ENCODE assay signal across 8 cellular contexts in the genomic region with DNA sequence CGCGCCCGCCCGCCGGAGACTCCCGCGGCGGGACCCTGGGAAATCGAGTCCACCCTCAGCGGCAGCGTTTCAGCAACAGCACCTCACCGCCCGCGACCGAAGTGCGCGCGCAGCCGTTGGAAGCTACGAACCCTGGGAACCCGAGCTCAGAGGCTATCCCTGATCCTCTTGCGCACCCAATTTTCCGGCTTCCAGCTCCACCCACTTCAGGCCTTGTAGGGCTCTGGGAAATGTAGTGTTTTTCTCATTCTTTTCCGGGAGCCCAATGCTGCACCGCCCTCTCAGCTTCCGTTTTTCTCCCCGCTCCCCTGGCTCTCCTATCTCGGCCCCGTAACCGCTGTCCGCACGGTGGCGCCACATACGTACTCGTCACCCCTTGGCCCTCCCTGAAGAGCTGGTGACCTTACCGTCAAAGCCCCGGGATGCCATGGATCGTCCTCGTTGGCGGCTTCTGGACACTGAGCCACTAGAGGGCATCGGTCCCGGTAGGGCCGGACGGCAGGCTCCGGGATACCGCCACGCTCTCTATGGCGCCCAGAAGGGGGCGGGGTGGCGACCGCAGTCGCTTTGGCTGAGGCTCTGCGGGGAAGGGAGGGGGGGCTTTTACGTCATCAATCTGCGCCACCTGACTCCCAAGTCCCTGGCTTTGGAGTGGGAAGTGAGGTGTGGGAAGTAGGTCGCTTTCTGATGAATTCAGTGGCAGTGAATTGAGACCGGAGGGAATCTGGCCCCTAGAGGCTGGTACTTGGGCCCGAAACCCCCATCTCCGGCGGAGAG. TPM values are rescaled to one million over a fixed set of nuclear protein-coding genes. Genes with fewer than 3 reads are reported as not detected.
DNase-seq lines count a peak whose midpoint lies in the region; ATAC-seq and TF ChIP-seq lines count a peak whose summit lies in the region.

A gene (plus strand): TSS at position 687 of the 777 bp plus-strand sequence. CDS start 3,948 bp downstream, outside the sequence.
A gene (minus strand): TSS at position 102 of the 777 bp plus-strand sequence. CDS start 225 bp downstream, outside the sequence.

- peak within 1 kb of the TSS; percentile 91 to 98 (median 96) for H3K27ac ChIP-seq in heart right ventricle

- intact Hi-C loops in heart right ventricle (cut with DNase I) = loop anchor here in 1 of 10 donors (10.0 kb wide), 1 partner anchor 1221 kb away; a partner anchor contains a TSS
- intact Hi-C loops in posterior vena cava (cut with DNase I) = no loop called here

- H3K4me1 ChIP-seq in heart right ventricle = peaks cover 0 to 43% (median 30%) of the 10 kb centered on the region in 9 donors

- no peaks in the 10 kb centered on the region for H3K9me3 ChIP-seq in heart right ventricle

- WGBS in heart right ventricle, 2 donors = 0 to 1% methylated on average over 60 of the region's 60 CpGs

- H3K4me3 ChIP-seq in GM12875 (ENCODE audit: low read depth, low read length) (peak within 1 kb of the TSS; percentile 95), heart right ventricle (peak within 1 kb of the TSS; percentile 69 to 95 (median 76))

- TF ChIP-seq CTCF in GM12875 (IDR thresholded peaks at IDR 0.05; ENCODE audit: borderline replicate concordance, insufficient read depth, low read depth, low read length) (peak; percentile 88), heart right ventricle (IDR thresholded peaks at IDR 0.05) (peak; percentile 72 to 97 (median 89))

- peaks cover 0 to 41% (median 19%) of the 10 kb centered on the region in 9 donors for H3K36me3 ChIP-seq in heart right ventricle

- ATAC-seq in HG02840 (IDR thresholded peaks at IDR 0.05; ENCODE audit: low FRiP score, unreplicated experiment) = peak; percentile 94
- ATAC-seq in heart right ventricle = peak; percentile 95 to 99 (median 96)

- H3K27me3 ChIP-seq in heart right ventricle = no peaks in the 10 kb centered on the region

- DNase-seq in NCI-H1436 treated with DMSO at 0.1 percent for 48 hours (lab: John Stamatoyannopoulos, UW) (peak; percentile 95), T-helper 1 cell (peak; percentile 93 to 98 (median 94)), amniotic epithelial cell (ENCODE audit: low read depth) (peak; percentile 99), heart right ventricle (peak; percentile 96 to 98), posterior vena cava (ENCODE audit: low spot score) (peak; percentile 99), ureter (ENCODE audit: low spot score) (peak; percentile 98)

RNA-seq across cellular contexts. Expression of the first gene that starts in this region (rescaled TPM):
- total RNA-seq in heart right ventricle = 10 to 100 TPM in 9 of 10 donors, 1 to 10 TPM in 1; 9.8 to 15.9 (median 11.1) TPM
- polyA plus RNA-seq in heart right ventricle = 10 to 100 TPM in 1 of 2 donors, 1 to 10 TPM in 1; 9.4 to 19.0 TPM
- total RNA-seq in posterior vena cava = 10 to 100 TPM; 16.3 to 16.4 TPM
- total RNA-seq in ureter = 28.2 TPM

RNA-seq across cellular contexts. Expression of the second gene that starts in this region (rescaled TPM):
- total RNA-seq in heart right ventricle (10 to 100 TPM; 51.3 to 80.4 (median 65.8) TPM), posterior vena cava (10 to 100 TPM; 80.3 to 82.8 TPM), ureter (121 TPM)
- polyA plus RNA-seq in heart right ventricle = 10 to 100 TPM; 15.2 to 20.5 TPM

Comparison
In these comparisons a context has a peak if more than half of its experiments do, and no peak if none do; other contexts are left out.
1. Peak in every context shown above with its lines: DNase-seq, ATAC-seq, H3K4me3 ChIP-seq and H3K27ac ChIP-seq.